In genomic region chr11:2466869-2467694, GRCh38 we compare ENCODE assay signal across 9 cellular contexts.
DNase-seq lines count a peak whose midpoint lies in the region; ATAC-seq lines count a peak whose summit lies in the region.
"Had no signal": no experiment of that assay in that cellular context is flagged by ENCODE, and none has a peak within 500 bp of the region (broad histone marks: within the 10 kb centered on the region; RNA-seq: fewer than 3 reads in every experiment).

No MANE protein-coding gene starts in this region.

- ATAC-seq in HG02981 (IDR thresholded peaks at IDR 0.05; ENCODE audit: unreplicated experiment): peak; percentile 45
- peak; percentile 93 to 98 for ATAC-seq in activated CD4-positive, CD25-positive, alpha-beta regulatory T cell treated with anti-CD3 and anti-CD28 coated beads, Interleukin-2, amount 50 U/mL, for 24 hours
- no peak for ATAC-seq in HG03025 (IDR thresholded peaks at IDR 0.05; ENCODE audit: low FRiP score, unreplicated experiment)
- ATAC-seq in HG03432 (IDR thresholded peaks at IDR 0.05; ENCODE audit: unreplicated experiment): no peak
- ATAC-seq in HG03175 (IDR thresholded peaks at IDR 0.05; ENCODE audit: unreplicated experiment): no peak
- no peak for ATAC-seq in GM19395 (IDR thresholded peaks at IDR 0.05; ENCODE audit: unreplicated experiment)

- peak; percentile 29 to 47 for DNase-seq in AML-193 (lab: John Stamatoyannopoulos, UW)
- DNase-seq in foreskin melanocyte: peak; percentile 3
- DNase-seq: NCI-H226 had no signal

Comparison
In these comparisons a context has a peak if more than half of its experiments do, and no peak if none do; other contexts are left out.
1. ATAC-seq: peak in HG02981 (single experiment) and activated CD4-positive, CD25-positive, alpha-beta regulatory T cell treated with anti-CD3 and anti-CD28 coated beads, Interleukin-2, amount 50 U/mL, for 24 hours (2 of 2); none in HG03025 (single experiment), HG03432 (single experiment), HG03175 (single experiment) and GM19395 (single experiment).